Comparison of ENCODE assay signal across 8 cellular contexts in the genomic region with DNA sequence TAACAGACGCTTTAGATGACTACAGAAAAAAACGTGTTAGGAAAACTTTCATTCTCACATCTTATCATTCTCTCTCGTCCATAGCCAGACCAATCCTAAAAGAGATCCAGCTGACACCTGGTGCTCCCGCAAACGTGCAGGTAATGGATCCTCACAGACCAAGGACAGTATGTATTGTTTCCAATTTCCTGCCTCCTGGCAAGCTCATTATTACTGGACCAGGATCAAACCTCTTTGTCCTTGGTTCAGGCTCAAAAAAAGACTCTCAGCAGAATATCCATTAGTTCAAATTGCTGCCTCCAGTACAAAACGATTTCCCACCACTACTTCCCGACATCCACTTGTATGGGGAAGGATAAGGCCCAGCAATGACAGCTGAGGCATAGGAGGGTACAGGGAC.
DNase-seq lines count a peak whose midpoint lies in the region; ATAC-seq and TF ChIP-seq lines count a peak whose summit lies in the region.

No MANE protein-coding gene starts in this region.

- TF ChIP-seq CTCF in heart left ventricle (IDR thresholded peaks at IDR 0.05) = no peak
- no peak for TF ChIP-seq CTCF in spleen (IDR thresholded peaks at IDR 0.05 in 8 of 11, conservative IDR thresholded peaks at IDR 0.05 in 3 of 11)
- TF ChIP-seq CTCF in WERI-Rb-1 (IDR thresholded peaks at IDR 0.05; ENCODE audit: low read depth, low read length) = no peak

- DNase-seq in NCI-H2196 treated with DMSO at 0.1 percent for 48 hours (lab: John Stamatoyannopoulos, UW; ENCODE audit: unreplicated experiment) (peak; percentile 4), NCI-H2196 (lab: John Stamatoyannopoulos, UW; ENCODE audit: unreplicated experiment) (no peak), T-helper 17 cell (no peak), heart left ventricle (no peak), spleen (no peak), NCI-H526 (lab: John Stamatoyannopoulos, UW) (no peak), WERI-Rb-1 (no peak), GOT3 (lab: John Stamatoyannopoulos, UW) (no peak)

- 7 to 13% (median 10%) methylated on average over 7 of the region's 7 CpGs for WGBS in heart left ventricle, 4 donors
- 40 to 66% (median 56%) methylated on average over 7 of the region's 7 CpGs for WGBS in spleen, 5 donors

- TF ChIP-seq POLR2A in heart left ventricle (IDR thresholded peaks at IDR 0.05) = no peak
- no peak for TF ChIP-seq POLR2A in spleen (IDR thresholded peaks at IDR 0.05)

- intact Hi-C loops in heart left ventricle (cut with DNase I) = loop anchor here (2.0 to 10.0 kb wide), 8 partner anchors 21 to 64 kb away; partner anchors contain the start of gene SERINC5 (in 8 of the 10)
- intact Hi-C loops in spleen (cut with DNase I; ENCODE audit: low total_unique reads) = no loop called here

- ATAC-seq in T-helper 17 cell (no peak), heart left ventricle (peak in 3 of 4 donors; percentile 5 to 31 (median 26))

- no peaks in the 10 kb centered on the region for H3K27me3 Mint-ChIP-seq in T-helper 17 cell

- H3K36me3 ChIP-seq in heart left ventricle (no peaks in the 10 kb centered on the region), spleen (peaks cover 0 to 12% (median 0%) of the 10 kb centered on the region in 6 donors), WERI-Rb-1 (no peaks in the 10 kb centered on the region)

- H3K9me3 ChIP-seq in T-helper 17 cell (ENCODE audit: control insufficient read depth, low read length, poor library complexity, severe bottlenecking) (no peaks in the 10 kb centered on the region), heart left ventricle (no peaks in the 10 kb centered on the region), spleen (no peaks in the 10 kb centered on the region), WERI-Rb-1 (ENCODE audit: severe bottlenecking) (no peaks in the 10 kb centered on the region)

- H3K4me3 Mint-ChIP-seq in T-helper 17 cell = peak overlapping the region; percentile 82

- no peaks in the 10 kb centered on the region for H3K27me3 ChIP-seq in heart left ventricle
- H3K27me3 ChIP-seq in spleen (replicated peaks in 1 of 7) = no peaks in the 10 kb centered on the region
- H3K27me3 ChIP-seq in WERI-Rb-1 (ENCODE audit: insufficient read depth, low read depth, severe bottlenecking) = no peaks in the 10 kb centered on the region

- peak overlapping the region; percentile 98 for H3K27ac Mint-ChIP-seq in T-helper 17 cell

- H3K27ac ChIP-seq in heart left ventricle = peak overlapping the region; percentile 67 to 90 (median 80)
- H3K27ac ChIP-seq in spleen = peak overlapping the region in 7 of 8 donors; percentile 6 to 69 (median 68)
- H3K27ac ChIP-seq in WERI-Rb-1 = no peak overlapping the region

- H3K4me3 ChIP-seq in heart left ventricle (no peak overlapping the region), spleen (no peak overlapping the region), WERI-Rb-1 (ENCODE audit: low read depth, low read length) (no peak overlapping the region)

- H3K4me1 ChIP-seq in heart left ventricle (peaks cover 0 to 80% (median 57%) of the 10 kb centered on the region in 12 donors), spleen (peaks cover 14 to 82% (median 49%) of the 10 kb centered on the region in 6 donors)

- peaks cover 5% of the 10 kb centered on the region for H3K36me3 Mint-ChIP-seq in T-helper 17 cell (ENCODE audit: low read depth)

- peaks cover 76% of the 10 kb centered on the region for H3K4me1 Mint-ChIP-seq in T-helper 17 cell
